In the genomic region with DNA sequence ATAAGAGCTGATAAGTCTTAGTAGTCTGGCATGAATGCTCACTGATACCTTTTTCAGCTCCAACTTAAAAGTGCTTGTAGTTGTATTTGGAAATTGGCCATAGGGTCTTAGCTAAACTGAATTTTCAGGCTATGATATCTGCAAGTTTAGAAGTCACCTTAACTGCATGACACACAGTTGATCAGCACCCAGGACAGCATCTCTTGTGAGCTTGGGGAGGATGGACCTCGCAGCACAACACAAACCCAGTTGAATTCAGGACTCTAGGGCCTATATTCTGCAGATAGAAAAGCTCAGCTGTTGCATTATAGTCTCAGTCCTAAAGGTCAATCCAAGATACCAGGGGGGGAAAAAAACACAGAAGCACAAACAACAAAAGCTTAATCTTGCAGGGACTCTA, we compare ENCODE assay signal across 2 cellular contexts.
TF ChIP-seq lines count a peak whose summit lies in the region.

No MANE protein-coding gene starts in this region.

TF ChIP-seq in A549, 52 proteins besides CTCF, POLR2A, EP300 and RAD21 (continued from another document):
- TF ChIP-seq, protein P1, sequence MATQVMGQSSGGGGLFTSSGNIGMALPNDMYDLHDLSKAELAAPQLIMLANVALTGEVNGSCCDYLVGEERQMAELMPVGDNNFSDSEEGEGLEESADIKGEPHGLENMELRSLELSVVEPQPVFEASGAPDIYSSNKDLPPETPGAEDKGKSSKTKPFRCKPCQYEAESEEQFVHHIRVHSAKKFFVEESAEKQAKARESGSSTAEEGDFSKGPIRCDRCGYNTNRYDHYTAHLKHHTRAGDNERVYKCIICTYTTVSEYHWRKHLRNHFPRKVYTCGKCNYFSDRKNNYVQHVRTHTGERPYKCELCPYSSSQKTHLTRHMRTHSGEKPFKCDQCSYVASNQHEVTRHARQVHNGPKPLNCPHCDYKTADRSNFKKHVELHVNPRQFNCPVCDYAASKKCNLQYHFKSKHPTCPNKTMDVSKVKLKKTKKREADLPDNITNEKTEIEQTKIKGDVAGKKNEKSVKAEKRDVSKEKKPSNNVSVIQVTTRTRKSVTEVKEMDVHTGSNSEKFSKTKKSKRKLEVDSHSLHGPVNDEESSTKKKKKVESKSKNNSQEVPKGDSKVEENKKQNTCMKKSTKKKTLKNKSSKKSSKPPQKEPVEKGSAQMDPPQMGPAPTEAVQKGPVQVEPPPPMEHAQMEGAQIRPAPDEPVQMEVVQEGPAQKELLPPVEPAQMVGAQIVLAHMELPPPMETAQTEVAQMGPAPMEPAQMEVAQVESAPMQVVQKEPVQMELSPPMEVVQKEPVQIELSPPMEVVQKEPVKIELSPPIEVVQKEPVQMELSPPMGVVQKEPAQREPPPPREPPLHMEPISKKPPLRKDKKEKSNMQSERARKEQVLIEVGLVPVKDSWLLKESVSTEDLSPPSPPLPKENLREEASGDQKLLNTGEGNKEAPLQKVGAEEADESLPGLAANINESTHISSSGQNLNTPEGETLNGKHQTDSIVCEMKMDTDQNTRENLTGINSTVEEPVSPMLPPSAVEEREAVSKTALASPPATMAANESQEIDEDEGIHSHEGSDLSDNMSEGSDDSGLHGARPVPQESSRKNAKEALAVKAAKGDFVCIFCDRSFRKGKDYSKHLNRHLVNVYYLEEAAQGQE (IDR thresholded peaks at IDR 0.05), result peak; percentile 60; the same call in 1 of the 2 replicates

TF ChIP-seq in HEK293, 187 proteins besides CTCF, POLR2A, EP300 and RAD21 (continued from another document):
- TF ChIP-seq, protein P2, sequence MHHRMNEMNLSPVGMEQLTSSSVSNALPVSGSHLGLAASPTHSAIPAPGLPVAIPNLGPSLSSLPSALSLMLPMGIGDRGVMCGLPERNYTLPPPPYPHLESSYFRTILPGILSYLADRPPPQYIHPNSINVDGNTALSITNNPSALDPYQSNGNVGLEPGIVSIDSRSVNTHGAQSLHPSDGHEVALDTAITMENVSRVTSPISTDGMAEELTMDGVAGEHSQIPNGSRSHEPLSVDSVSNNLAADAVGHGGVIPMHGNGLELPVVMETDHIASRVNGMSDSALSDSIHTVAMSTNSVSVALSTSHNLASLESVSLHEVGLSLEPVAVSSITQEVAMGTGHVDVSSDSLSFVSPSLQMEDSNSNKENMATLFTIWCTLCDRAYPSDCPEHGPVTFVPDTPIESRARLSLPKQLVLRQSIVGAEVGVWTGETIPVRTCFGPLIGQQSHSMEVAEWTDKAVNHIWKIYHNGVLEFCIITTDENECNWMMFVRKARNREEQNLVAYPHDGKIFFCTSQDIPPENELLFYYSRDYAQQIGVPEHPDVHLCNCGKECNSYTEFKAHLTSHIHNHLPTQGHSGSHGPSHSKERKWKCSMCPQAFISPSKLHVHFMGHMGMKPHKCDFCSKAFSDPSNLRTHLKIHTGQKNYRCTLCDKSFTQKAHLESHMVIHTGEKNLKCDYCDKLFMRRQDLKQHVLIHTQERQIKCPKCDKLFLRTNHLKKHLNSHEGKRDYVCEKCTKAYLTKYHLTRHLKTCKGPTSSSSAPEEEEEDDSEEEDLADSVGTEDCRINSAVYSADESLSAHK (tag by site-specific recombination; IDR thresholded peaks at IDR 0.05), result no peak
